ENCODE assay signal across 2 cellular contexts in the genomic region with DNA sequence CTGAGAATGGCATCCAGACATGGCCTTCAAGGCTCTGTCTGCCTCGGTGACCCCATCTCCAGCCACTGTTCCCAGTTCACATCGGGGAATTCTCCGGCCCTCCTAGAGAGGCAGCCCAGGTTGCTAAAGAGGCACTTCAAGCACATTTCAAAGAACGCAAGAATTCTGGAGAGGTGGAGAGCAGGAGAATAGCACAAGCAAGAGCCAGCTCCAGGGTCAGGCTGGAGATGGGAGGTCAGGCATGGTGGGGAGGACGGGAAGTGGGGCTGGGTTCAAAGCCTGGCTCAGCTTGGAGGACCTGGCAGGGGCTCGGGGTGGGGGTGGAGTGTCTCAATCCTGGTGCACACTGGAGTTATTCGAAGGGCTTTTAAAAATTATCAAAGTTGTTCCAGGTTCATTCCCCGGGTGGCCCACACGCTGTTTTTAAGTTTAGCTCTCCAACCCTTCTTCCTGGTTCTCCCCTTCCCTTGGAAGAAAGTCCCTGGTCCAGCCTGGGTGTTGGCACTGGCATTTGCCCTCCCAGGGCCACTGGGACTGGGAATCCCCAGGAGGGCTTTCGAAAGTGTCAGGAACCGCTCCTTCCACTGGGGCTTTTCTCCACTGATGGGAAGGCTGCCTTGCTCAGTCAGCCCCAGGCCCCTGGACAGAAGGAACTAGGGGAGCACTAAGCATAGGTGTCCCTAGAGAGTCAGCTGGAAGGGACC.
TF ChIP-seq lines count a peak whose summit lies in the region.

No MANE protein-coding gene starts in this region.

TF ChIP-seq in SK-N-SH, 30 proteins besides CTCF, POLR2A, EP300 and RAD21 (continued from another document):
- TF ChIP-seq USF2 (IDR thresholded peaks at IDR 0.05; ENCODE audit: borderline replicate concordance, low read depth, low read length) (no peak), SMC3 (IDR thresholded peaks at IDR 0.05; ENCODE audit: low read depth, low read length) (no peak), RXRA (IDR thresholded peaks at IDR 0.05; ENCODE audit: borderline replicate concordance, low read depth) (no peak), PBX3 (IDR thresholded peaks at IDR 0.05) (no peak), EZH2phosphoT487 (IDR thresholded peaks at IDR 0.05; ENCODE audit: borderline replicate concordance, low read depth) (no peak), JUND (IDR thresholded peaks at IDR 0.05) (no peak), YY1 (IDR thresholded peaks at IDR 0.05; ENCODE audit: low read depth) (no peak), TEAD4 (IDR thresholded peaks at IDR 0.05; ENCODE audit: borderline replicate concordance, insufficient read depth) (no peak)

TF ChIP-seq in SK-N-SH treated with all-trans-retinoic acid at 6 μM for 48 hours, 23 proteins besides CTCF, POLR2A, EP300 and RAD21 (continued from another document):
- TF ChIP-seq ISL1 (CRISPR knock-in tag; IDR thresholded peaks at IDR 0.05) (no peak), GLIS3 (CRISPR knock-in tag; IDR thresholded peaks at IDR 0.05) (no peak), ZNF565 (CRISPR knock-in tag; conservative IDR thresholded peaks at IDR 0.05; ENCODE audit: low read depth) (no peak), TCF4 (CRISPR knock-in tag; IDR thresholded peaks at IDR 0.05; ENCODE audit: borderline replicate concordance) (no peak), OSR1 (CRISPR knock-in tag; IDR thresholded peaks at IDR 0.05) (no peak), ARNTL (CRISPR knock-in tag; IDR thresholded peaks at IDR 0.05; ENCODE audit: borderline replicate concordance, low read depth) (no peak), ZNF70 (CRISPR knock-in tag; IDR thresholded peaks at IDR 0.05) (no peak)
- TF ChIP-seq, protein P1, sequence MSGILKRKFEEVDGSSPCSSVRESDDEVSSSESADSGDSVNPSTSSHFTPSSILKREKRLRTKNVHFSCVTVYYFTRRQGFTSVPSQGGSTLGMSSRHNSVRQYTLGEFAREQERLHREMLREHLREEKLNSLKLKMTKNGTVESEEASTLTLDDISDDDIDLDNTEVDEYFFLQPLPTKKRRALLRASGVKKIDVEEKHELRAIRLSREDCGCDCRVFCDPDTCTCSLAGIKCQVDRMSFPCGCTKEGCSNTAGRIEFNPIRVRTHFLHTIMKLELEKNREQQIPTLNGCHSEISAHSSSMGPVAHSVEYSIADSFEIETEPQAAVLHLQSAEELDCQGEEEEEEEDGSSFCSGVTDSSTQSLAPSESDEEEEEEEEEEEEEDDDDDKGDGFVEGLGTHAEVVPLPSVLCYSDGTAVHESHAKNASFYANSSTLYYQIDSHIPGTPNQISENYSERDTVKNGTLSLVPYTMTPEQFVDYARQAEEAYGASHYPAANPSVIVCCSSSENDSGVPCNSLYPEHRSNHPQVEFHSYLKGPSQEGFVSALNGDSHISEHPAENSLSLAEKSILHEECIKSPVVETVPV (CRISPR knock-in tag; IDR thresholded peaks at IDR 0.05) = no peak
